In the genomic region with DNA sequence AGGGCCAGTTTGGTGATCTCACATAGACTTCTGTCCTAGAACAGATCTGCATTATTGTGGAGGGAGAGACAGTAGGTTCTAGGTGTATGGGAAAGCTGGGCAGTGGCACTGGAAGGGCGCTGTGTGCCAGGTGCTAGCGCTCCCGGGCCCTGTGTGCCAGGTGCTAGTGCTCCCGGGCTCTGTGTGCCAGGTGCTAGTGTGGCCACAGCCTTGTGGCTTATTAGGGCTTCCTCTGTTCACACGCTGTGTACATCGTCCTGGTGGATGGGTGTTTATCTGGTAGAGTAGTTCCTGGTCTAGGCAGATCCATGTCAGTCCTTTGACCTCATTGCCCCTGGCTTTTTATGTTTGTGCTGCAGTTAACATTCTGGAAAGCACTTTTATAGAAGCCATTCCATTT, we compare ENCODE assay signal across 17 cellular contexts.
"Had no signal": no experiment of that assay in that cellular context is flagged by ENCODE, and none has a peak within 500 bp of the region (broad histone marks: within the 10 kb centered on the region; RNA-seq: fewer than 3 reads in every experiment).

No MANE protein-coding gene starts in this region.

- H3K4me3 ChIP-seq: hepatocyte, ovary, smooth muscle cell, stomach, thoracic aorta, transverse colon had no signal

- H3K36me3 ChIP-seq: ovary, thoracic aorta, transverse colon had no signal

- DNase-seq: cerebellar nuclear complex; dermis blood vessel endothelial cell; erythroblast; foreskin keratinocyte; mammary epithelial cell; naive thymus-derived CD8-positive, alpha-beta T cell; ovary; right cardiac atrium; stimulated activated CD4-positive, alpha-beta T cell treated with anti-CD3 and anti-CD28 coated beads, Interleukin-2, amount 100 ng/mL, for 48 hours; stomach; substantia nigra; transverse colon had no signal

- H3K79me2 ChIP-seq: hepatocyte had no signal

- H3K4me1 ChIP-seq: foreskin keratinocyte, stomach had no signal

- ATAC-seq: foreskin keratinocyte; naive thymus-derived CD8-positive, alpha-beta T cell had no signal

- H2AFZ ChIP-seq: hepatocyte had no signal

- FAIRE-seq: colon, endothelial cell of umbilical vein had no signal

- H3K4me2 ChIP-seq: hepatocyte, smooth muscle cell had no signal

- H3K27me3 ChIP-seq: foreskin keratinocyte, hepatocyte, ovary, stomach, transverse colon had no signal

- H3K9me3 ChIP-seq: ovary, stomach, thoracic aorta, transverse colon had no signal

- H3K27ac ChIP-seq: foreskin keratinocyte, hepatocyte, ovary, stomach, thoracic aorta, transverse colon had no signal
